16 cellular contexts compared by ENCODE assay signal in genomic region chr2:211901226-211901625, GRCh38.
"Had no signal": no experiment of that assay in that cellular context is flagged by ENCODE, and none has a peak within 500 bp of the region (broad histone marks: within the 10 kb centered on the region; RNA-seq: fewer than 3 reads in every experiment).

No MANE protein-coding gene starts in this region.

- H3K36me3 ChIP-seq: tibial artery had no signal

- H3K27ac Mint-ChIP-seq: activated CD4-positive, alpha-beta T cell treated with anti-CD3 and anti-CD28 coated beads for 36 hours; activated naive CD8-positive, alpha-beta T cell; activated T-helper 1 cell treated with anti-CD3 and anti-CD28 coated beads, Interleukin-12 subunit alpha, Interleukin-12 subunit beta, Interleukin-2, Interleukin-4 antibody, amounts not matched to agents 30 ng/mL and 10 ng/mL and 1 ng/mL, durations not matched to agents 14 hours and 24 hours and 36 hours; WTC11 had no signal

- H3K4me3 Mint-ChIP-seq: activated CD4-positive, alpha-beta T cell treated with anti-CD3 and anti-CD28 coated beads for 36 hours; activated naive CD8-positive, alpha-beta T cell; activated T-helper 1 cell treated with anti-CD3 and anti-CD28 coated beads, Interleukin-12 subunit alpha, Interleukin-12 subunit beta, Interleukin-2, Interleukin-4 antibody, amounts not matched to agents 30 ng/mL and 10 ng/mL and 1 ng/mL, durations not matched to agents 14 hours and 24 hours and 36 hours; WTC11 had no signal

- ATAC-seq: activated CD4-positive, alpha-beta T cell treated with anti-CD3 and anti-CD28 coated beads for 36 hours; left lobe of liver; stimulated activated naive CD8-positive, alpha-beta T cell treated with anti-CD3 and anti-CD28 coated beads, Interleukin-15, Interleukin-2, amounts not matched to agents 100 U/mL and 50 U/mL, for 24 hours; WTC11 had no signal

- H3K27me3 Mint-ChIP-seq: activated CD4-positive, alpha-beta T cell treated with anti-CD3 and anti-CD28 coated beads for 36 hours; activated naive CD8-positive, alpha-beta T cell had no signal

- H3K9me3 Mint-ChIP-seq: activated T-helper 1 cell treated with anti-CD3 and anti-CD28 coated beads, Interleukin-12 subunit alpha, Interleukin-12 subunit beta, Interleukin-2, Interleukin-4 antibody, amounts not matched to agents 30 ng/mL and 10 ng/mL and 1 ng/mL, durations not matched to agents 14 hours and 24 hours and 36 hours; WTC11 had no signal

- H3K36me3 Mint-ChIP-seq: activated naive CD8-positive, alpha-beta T cell; WTC11 had no signal

- H3K4me3 ChIP-seq: skin epidermis, tibial artery had no signal

- H3K9me3 ChIP-seq: tibial artery had no signal

- H3K27ac ChIP-seq: skin epidermis, tibial artery had no signal

- H3K4me1 Mint-ChIP-seq: activated CD4-positive, alpha-beta T cell treated with anti-CD3 and anti-CD28 coated beads for 36 hours had no signal

- DNase-seq: activated CD4-positive, alpha-beta T cell treated with anti-CD3 and anti-CD28 coated beads for 36 hours; activated CD4-positive, alpha-beta T cell treated with anti-CD3 and anti-CD28 coated beads, Interleukin-2, amount 50 U/mL, for 48 hours; activated gamma-delta T cell treated with Interleukin-2 at 50 U/mL for 16 hours; activated T-cell treated with anti-CD3 and anti-CD28 coated beads for 4 hours; mammary epithelial cell; midbrain; occipital lobe; right cardiac atrium; stimulated activated naive CD8-positive, alpha-beta T cell treated with anti-CD3 and anti-CD28 coated beads, Interleukin-15, Interleukin-2, amounts not matched to agents 100 U/mL and 50 U/mL, for 24 hours; tibial artery had no signal

- H3K27me3 ChIP-seq: dorsolateral prefrontal cortex, tibial artery had no signal
